ENCODE assay signal across 11 cellular contexts in genomic region chrX:19678941-19679340, GRCh38.
A peak's percentile ranks its signal among the peaks of the same experiment; 100 is the strongest.
DNase-seq lines count a peak whose midpoint lies in the region; ATAC-seq and TF ChIP-seq lines count a peak whose summit lies in the region.
"Had no signal": no experiment of that assay in that cellular context is flagged by ENCODE, and none has a peak within 500 bp of the region (broad histone marks: within the 10 kb centered on the region; RNA-seq: fewer than 3 reads in every experiment).

No MANE protein-coding gene starts in this region.

- no peaks in the 10 kb centered on the region for H3K9me3 Mint-ChIP-seq in activated CD8-positive, alpha-beta memory T cell treated with anti-CD3 and anti-CD28 coated beads, Interleukin-2, amount 10 ng/mL, durations not matched to agents 7 days and 5 days (ENCODE audit: low read depth)
- H3K9me3 Mint-ChIP-seq in activated naive CD8-positive, alpha-beta T cell treated with anti-CD3 and anti-CD28 coated beads for 36 hours: no peaks in the 10 kb centered on the region
- peaks cover 24% of the 10 kb centered on the region for H3K9me3 Mint-ChIP-seq in osteocyte (ENCODE audit: unreplicated experiment)

- peak; percentile 31 for ATAC-seq in activated CD8-positive, alpha-beta memory T cell treated with anti-CD3 and anti-CD28 coated beads, Interleukin-2, amount 10 ng/mL, durations not matched to agents 7 days and 5 days
- ATAC-seq in HG03432 (IDR thresholded peaks at IDR 0.05; ENCODE audit: unreplicated experiment): peak; percentile 50
- ATAC-seq in GM19328 (IDR thresholded peaks at IDR 0.05; ENCODE audit: unreplicated experiment): no peak

- DNase-seq in activated CD8-positive, alpha-beta memory T cell treated with anti-CD3 and anti-CD28 coated beads, Interleukin-2, amount 10 ng/mL, durations not matched to agents 7 days and 5 days: peak; percentile 64
- DNase-seq in activated CD8-positive, alpha-beta memory T cell treated with anti-CD3 and anti-CD28 coated beads for 24 hours: no peak
- no peak for DNase-seq in activated naive CD8-positive, alpha-beta T cell treated with anti-CD3 and anti-CD28 coated beads for 36 hours
- DNase-seq in osteocyte (ENCODE audit: extremely low spot score, unreplicated experiment) (no peak), COR-L47 (lab: John Stamatoyannopoulos, UW) (no peak), NCI-H526 (lab: John Stamatoyannopoulos, UW) (no peak)
- DNase-seq: esophagus squamous epithelium, WERI-Rb-1 had no signal

- CTCF ChIA-PET in activated CD8-positive, alpha-beta memory T cell treated with anti-CD3 and anti-CD28 coated beads, Interleukin-2, amount 10 ng/mL, durations not matched to agents 7 days and 5 days (lab: Charles Lee): interaction anchor here (0.5 to 1.0 kb wide), 2 partner anchors 79 to 209 kb away, joined by 3 to 4 read pairs; no protein-coding TSS in a partner anchor

- H3K4me3 Mint-ChIP-seq in activated CD8-positive, alpha-beta memory T cell treated with anti-CD3 and anti-CD28 coated beads, Interleukin-2, amount 10 ng/mL, durations not matched to agents 7 days and 5 days: peak overlapping the region; percentile 45
- H3K4me3 Mint-ChIP-seq in activated naive CD8-positive, alpha-beta T cell treated with anti-CD3 and anti-CD28 coated beads for 36 hours: peak overlapping the region; percentile 52
- H3K4me3 Mint-ChIP-seq in osteocyte (ENCODE audit: unreplicated experiment): no peak overlapping the region
- H3K4me3 Mint-ChIP-seq: neural progenitor cell had no signal

- H3K27me3 Mint-ChIP-seq in activated CD8-positive, alpha-beta memory T cell treated with anti-CD3 and anti-CD28 coated beads, Interleukin-2, amount 10 ng/mL, durations not matched to agents 7 days and 5 days: no peaks in the 10 kb centered on the region
- no peaks in the 10 kb centered on the region for H3K27me3 Mint-ChIP-seq in activated naive CD8-positive, alpha-beta T cell treated with anti-CD3 and anti-CD28 coated beads for 36 hours
- no peaks in the 10 kb centered on the region for H3K27me3 Mint-ChIP-seq in osteocyte (ENCODE audit: unreplicated experiment)

- peaks cover 47% of the 10 kb centered on the region for H3K36me3 Mint-ChIP-seq in activated CD8-positive, alpha-beta memory T cell treated with anti-CD3 and anti-CD28 coated beads, Interleukin-2, amount 10 ng/mL, durations not matched to agents 7 days and 5 days
- peaks cover 52% of the 10 kb centered on the region for H3K36me3 Mint-ChIP-seq in activated naive CD8-positive, alpha-beta T cell treated with anti-CD3 and anti-CD28 coated beads for 36 hours
- H3K36me3 Mint-ChIP-seq in osteocyte (ENCODE audit: unreplicated experiment): peaks cover 6% of the 10 kb centered on the region
- H3K36me3 Mint-ChIP-seq: neural progenitor cell had no signal

- H3K4me1 Mint-ChIP-seq in activated CD8-positive, alpha-beta memory T cell treated with anti-CD3 and anti-CD28 coated beads, Interleukin-2, amount 10 ng/mL, durations not matched to agents 7 days and 5 days: peaks cover 81% of the 10 kb centered on the region
- peaks cover 64% of the 10 kb centered on the region for H3K4me1 Mint-ChIP-seq in activated naive CD8-positive, alpha-beta T cell treated with anti-CD3 and anti-CD28 coated beads for 36 hours
- peaks cover 37% of the 10 kb centered on the region for H3K4me1 Mint-ChIP-seq in osteocyte (ENCODE audit: unreplicated experiment)

- no peak for TF ChIP-seq CTCF in osteocyte (IDR thresholded peaks at IDR 0.05)

- peak overlapping the region; percentile 90 for H3K27ac Mint-ChIP-seq in activated CD8-positive, alpha-beta memory T cell treated with anti-CD3 and anti-CD28 coated beads, Interleukin-2, amount 10 ng/mL, durations not matched to agents 7 days and 5 days
- peak overlapping the region; percentile 89 for H3K27ac Mint-ChIP-seq in activated naive CD8-positive, alpha-beta T cell treated with anti-CD3 and anti-CD28 coated beads for 36 hours
- H3K27ac Mint-ChIP-seq in osteocyte (ENCODE audit: unreplicated experiment): peak overlapping the region; percentile 36
- H3K27ac Mint-ChIP-seq: neural progenitor cell had no signal

Comparison
In these comparisons a context has a peak if more than half of its experiments do, and no peak if none do; other contexts are left out.
1. H3K27ac Mint-ChIP-seq: peak in every context shown above with its lines; median percentile 90 in activated CD8-positive, alpha-beta memory T cell treated with anti-CD3 and anti-CD28 coated beads, Interleukin-2, amount 10 ng/mL, durations not matched to agents 7 days and 5 days; 89 in activated naive CD8-positive, alpha-beta T cell treated with anti-CD3 and anti-CD28 coated beads for 36 hours; 36 in osteocyte.